8 cellular contexts compared by ENCODE assay signal in the genomic region with DNA sequence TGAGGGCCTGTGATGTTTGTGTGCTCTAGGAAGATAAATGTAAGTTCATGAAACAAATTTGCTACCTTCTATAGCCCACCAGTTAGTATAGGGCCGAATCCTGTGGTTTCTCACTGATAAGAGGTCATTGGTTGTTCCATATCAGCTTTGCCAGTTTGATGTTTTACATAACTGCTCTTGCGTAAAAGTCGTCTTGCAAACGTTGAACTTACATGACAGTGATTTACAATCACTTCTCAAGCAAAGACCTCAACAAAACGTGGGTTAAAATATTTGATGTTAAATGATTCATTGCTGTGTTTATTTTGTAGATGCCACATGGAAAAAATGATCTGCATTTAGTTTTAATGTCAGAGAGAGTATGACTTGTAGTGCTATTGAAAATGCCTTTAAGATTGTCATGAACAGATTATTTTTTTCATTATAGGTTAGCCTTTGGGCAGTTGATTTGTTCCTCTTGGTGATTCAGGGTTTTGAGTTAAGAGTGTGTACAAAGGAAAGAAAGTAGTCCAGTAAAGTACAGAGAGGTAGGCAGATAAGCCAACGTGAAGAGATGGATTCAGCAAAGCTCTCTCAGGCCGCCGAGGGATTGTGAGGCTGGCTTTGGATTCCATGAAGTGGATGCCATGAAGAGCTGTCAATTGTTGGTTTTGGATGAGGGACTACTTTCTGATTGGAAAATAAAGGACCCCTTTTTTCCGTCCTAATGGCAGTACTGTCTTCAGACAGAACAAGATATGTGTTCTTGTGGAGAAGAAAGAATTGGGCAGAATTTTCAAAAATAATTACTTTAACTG. TPM values are rescaled to one million over a fixed set of nuclear protein-coding genes. Genes with fewer than 3 reads are reported as not detected.
DNase-seq lines count a peak whose midpoint lies in the region; ATAC-seq and TF ChIP-seq lines count a peak whose summit lies in the region.

No MANE protein-coding gene starts in this region.

- no peak overlapping the region for H3K27ac ChIP-seq in CD4-positive, CD25-positive, alpha-beta regulatory T cell (ENCODE audit: insufficient read depth, low read length, poor library complexity, severe bottlenecking)
- no peak overlapping the region for H3K27ac ChIP-seq in breast epithelium

- H3K27ac Mint-ChIP-seq in CD4-positive, CD25-positive, alpha-beta regulatory T cell, result peak overlapping the region; percentile 26 to 100 (median 76)
- peak overlapping the region; percentile 76 for H3K27ac Mint-ChIP-seq in mesothelial cell of epicardium

- peaks cover 41% of the 10 kb centered on the region for H3K36me3 Mint-ChIP-seq in CD4-positive, CD25-positive, alpha-beta regulatory T cell
- peaks cover 22% of the 10 kb centered on the region for H3K36me3 Mint-ChIP-seq in mesothelial cell of epicardium

- intact Hi-C loops in breast epithelium (cut with DNase I; ENCODE audit: low total_unique reads), result no loop called here

- no peak for TF ChIP-seq CTCF in breast epithelium (IDR thresholded peaks at IDR 0.05)
- TF ChIP-seq CTCF in mesothelial cell of epicardium (IDR thresholded peaks at IDR 0.05; ENCODE audit: unreplicated experiment), result no peak

- H3K27me3 ChIP-seq in CD4-positive, CD25-positive, alpha-beta regulatory T cell (ENCODE audit: control insufficient read depth, insufficient read depth, low read length), result no peaks in the 10 kb centered on the region
- H3K27me3 ChIP-seq in breast epithelium, result no peaks in the 10 kb centered on the region

- H3K4me1 Mint-ChIP-seq in CD4-positive, CD25-positive, alpha-beta regulatory T cell, result peaks cover 39 to 86% (median 71%) of the 10 kb centered on the region in 4 donors
- H3K4me1 Mint-ChIP-seq in mesothelial cell of epicardium, result peaks cover 62% of the 10 kb centered on the region

- peaks cover 42% of the 10 kb centered on the region for H3K36me3 ChIP-seq in CD4-positive, CD25-positive, alpha-beta regulatory T cell (ENCODE audit: control insufficient read depth, insufficient read depth, low read length)
- no peaks in the 10 kb centered on the region for H3K36me3 ChIP-seq in breast epithelium

- H3K4me3 ChIP-seq in CD4-positive, CD25-positive, alpha-beta regulatory T cell (ENCODE audit: low read depth, low read length), result peak overlapping the region; percentile 83
- H3K4me3 ChIP-seq in breast epithelium, result peak overlapping the region; percentile 77 to 95 (median 95)

- peaks cover 0 to 2% (median 0%) of the 10 kb centered on the region in 7 donors for H3K9me3 Mint-ChIP-seq in CD4-positive, CD25-positive, alpha-beta regulatory T cell
- H3K9me3 Mint-ChIP-seq in mesothelial cell of epicardium, result no peaks in the 10 kb centered on the region

- DNase-seq in CD4-positive, CD25-positive, alpha-beta regulatory T cell, result peak in 1 of 3 donors; percentile 7
- DNase-seq in M059J (ENCODE audit: low read depth) (peak; percentile 58), breast epithelium (ENCODE audit: low spot score in 2 of 2) (no peak), mesothelial cell of epicardium (ENCODE audit: low spot score in 2 of 2, unreplicated experiment in 2 of 2) (no peak), AG08395 (ENCODE audit: low spot score) (no peak), GDM1 (lab: John Stamatoyannopoulos, UW) (no peak), RPMI8226 (no peak), T1000 (lab: John Stamatoyannopoulos, UW) (no peak)

- TF ChIP-seq POLR2A in breast epithelium (IDR thresholded peaks at IDR 0.05), result no peak

- H3K9me3 ChIP-seq in CD4-positive, CD25-positive, alpha-beta regulatory T cell (ENCODE audit: control insufficient read depth in 2 of 2, low read length in 2 of 2), result no peaks in the 10 kb centered on the region
- no peaks in the 10 kb centered on the region for H3K9me3 ChIP-seq in breast epithelium

- H3K4me1 ChIP-seq in CD4-positive, CD25-positive, alpha-beta regulatory T cell (ENCODE audit: control insufficient read depth, insufficient read depth, low read length, poor library complexity, severe bottlenecking), result peaks cover 68% of the 10 kb centered on the region
- peaks cover 7 to 16% of the 10 kb centered on the region in 2 donors for H3K4me1 ChIP-seq in breast epithelium

- H3K4me3 Mint-ChIP-seq in CD4-positive, CD25-positive, alpha-beta regulatory T cell, result peak overlapping the region; percentile 96 to 99 (median 96)
- peak overlapping the region; percentile 92 for H3K4me3 Mint-ChIP-seq in mesothelial cell of epicardium

- no peak for ATAC-seq in CD4-positive, CD25-positive, alpha-beta regulatory T cell (ENCODE audit: low read depth in 2 of 2)

- peaks cover 4% of the 10 kb centered on the region for H3K27me3 Mint-ChIP-seq in CD4-positive, CD25-positive, alpha-beta regulatory T cell
- no peaks in the 10 kb centered on the region for H3K27me3 Mint-ChIP-seq in mesothelial cell of epicardium (ENCODE audit: low read depth)

RNA-seq across cellular contexts. Expression of gene EWSR1, which starts 2.6 kb away (rescaled TPM):
- total RNA-seq in CD4-positive, CD25-positive, alpha-beta regulatory T cell, result 338 TPM
- 100 to 1,000 TPM; 175 to 215 (median 194) TPM for polyA plus RNA-seq in CD4-positive, CD25-positive, alpha-beta regulatory T cell
- total RNA-seq in M059J (2014; rRNA removed; shearing (Covaris generic)), result 179 and 188 TPM in 2 replicates
- total RNA-seq in breast epithelium (100 to 1,000 TPM; 165 to 224 (median 220) TPM), mesothelial cell of epicardium (364 to 381 TPM (median 379 TPM) in 3 replicates)

RNA-seq across cellular contexts. Expression of gene RHBDD3, which starts 2.9 kb away (rescaled TPM):
- total RNA-seq in CD4-positive, CD25-positive, alpha-beta regulatory T cell, result 16.0 TPM
- polyA plus RNA-seq in CD4-positive, CD25-positive, alpha-beta regulatory T cell, result 10 to 100 TPM in 2 of 4 donors, 1 to 10 TPM in 2; 6.5 to 11.4 (median 9.2) TPM
- 17.7 and 33.1 TPM in 2 replicates for total RNA-seq in M059J (2014; rRNA removed; shearing (Covaris generic))
- total RNA-seq in breast epithelium (10 to 100 TPM; 16.2 to 31.8 (median 28.2) TPM), mesothelial cell of epicardium (55.9 to 59.6 TPM (median 58.0 TPM) in 3 replicates)

RNA-seq across cellular contexts. Expression of gene GAS2L1, which starts 35.8 kb away (rescaled TPM):
- total RNA-seq in CD4-positive, CD25-positive, alpha-beta regulatory T cell, result 1.8 TPM
- polyA plus RNA-seq in CD4-positive, CD25-positive, alpha-beta regulatory T cell, result under 1 TPM in 1 of 4 donors, not detected in 3; 0.22 TPM
- 10.2 and 17.2 TPM in 2 replicates for total RNA-seq in M059J (2014; rRNA removed; shearing (Covaris generic))
- total RNA-seq in breast epithelium (10 to 100 TPM; 12.2 to 19.3 (median 15.7) TPM), mesothelial cell of epicardium (13.4 to 14.6 TPM (median 13.6 TPM) in 3 replicates)

RNA-seq across cellular contexts. Expression of gene RASL10A, which starts 44.8 kb away (rescaled TPM):
- not detected for total RNA-seq in CD4-positive, CD25-positive, alpha-beta regulatory T cell
- polyA plus RNA-seq in CD4-positive, CD25-positive, alpha-beta regulatory T cell, result not detected
- 0.07 TPM in 1 of 2 replicates, not detected in the other for total RNA-seq in M059J (2014; rRNA removed; shearing (Covaris generic))
- 1 to 10 TPM; 2.7 to 4.7 (median 4.3) TPM for total RNA-seq in breast epithelium
- 2.5 to 3.8 TPM (median 3.1 TPM) in 3 replicates for total RNA-seq in mesothelial cell of epicardium
